ENCODE assay signal across 1 cellular context in genomic region chr7:135170223-135170997, GRCh38.
TF ChIP-seq lines count a peak whose summit lies in the region.

TSS of gene CYREN (minus strand) at chr7:135170707. CDS start at chr7:135168922, 1,785 bp downstream.

TF ChIP-seq in K562, 482 proteins besides CTCF, POLR2A, EP300 and RAD21 (continued from another document):
- TF ChIP-seq, protein P1, sequence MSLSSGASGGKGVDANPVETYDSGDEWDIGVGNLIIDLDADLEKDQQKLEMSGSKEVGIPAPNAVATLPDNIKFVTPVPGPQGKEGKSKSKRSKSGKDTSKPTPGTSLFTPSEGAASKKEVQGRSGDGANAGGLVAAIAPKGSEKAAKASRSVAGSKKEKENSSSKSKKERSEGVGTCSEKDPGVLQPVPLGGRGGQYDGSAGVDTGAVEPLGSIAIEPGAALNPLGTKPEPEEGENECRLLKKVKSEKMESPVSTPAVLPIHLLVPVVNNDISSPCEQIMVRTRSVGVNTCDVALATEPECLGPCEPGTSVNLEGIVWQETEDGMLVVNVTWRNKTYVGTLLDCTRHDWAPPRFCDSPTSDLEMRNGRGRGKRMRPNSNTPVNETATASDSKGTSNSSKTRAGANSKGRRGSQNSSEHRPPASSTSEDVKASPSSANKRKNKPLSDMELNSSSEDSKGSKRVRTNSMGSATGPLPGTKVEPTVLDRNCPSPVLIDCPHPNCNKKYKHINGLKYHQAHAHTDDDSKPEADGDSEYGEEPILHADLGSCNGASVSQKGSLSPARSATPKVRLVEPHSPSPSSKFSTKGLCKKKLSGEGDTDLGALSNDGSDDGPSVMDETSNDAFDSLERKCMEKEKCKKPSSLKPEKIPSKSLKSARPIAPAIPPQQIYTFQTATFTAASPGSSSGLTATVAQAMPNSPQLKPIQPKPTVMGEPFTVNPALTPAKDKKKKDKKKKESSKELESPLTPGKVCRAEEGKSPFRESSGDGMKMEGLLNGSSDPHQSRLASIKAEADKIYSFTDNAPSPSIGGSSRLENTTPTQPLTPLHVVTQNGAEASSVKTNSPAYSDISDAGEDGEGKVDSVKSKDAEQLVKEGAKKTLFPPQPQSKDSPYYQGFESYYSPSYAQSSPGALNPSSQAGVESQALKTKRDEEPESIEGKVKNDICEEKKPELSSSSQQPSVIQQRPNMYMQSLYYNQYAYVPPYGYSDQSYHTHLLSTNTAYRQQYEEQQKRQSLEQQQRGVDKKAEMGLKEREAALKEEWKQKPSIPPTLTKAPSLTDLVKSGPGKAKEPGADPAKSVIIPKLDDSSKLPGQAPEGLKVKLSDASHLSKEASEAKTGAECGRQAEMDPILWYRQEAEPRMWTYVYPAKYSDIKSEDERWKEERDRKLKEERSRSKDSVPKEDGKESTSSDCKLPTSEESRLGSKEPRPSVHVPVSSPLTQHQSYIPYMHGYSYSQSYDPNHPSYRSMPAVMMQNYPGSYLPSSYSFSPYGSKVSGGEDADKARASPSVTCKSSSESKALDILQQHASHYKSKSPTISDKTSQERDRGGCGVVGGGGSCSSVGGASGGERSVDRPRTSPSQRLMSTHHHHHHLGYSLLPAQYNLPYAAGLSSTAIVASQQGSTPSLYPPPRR (CRISPR knock-in tag; IDR thresholded peaks at IDR 0.05; ENCODE audit: borderline replicate concordance), result no peak
- TF ChIP-seq SOX6 (IDR thresholded peaks at IDR 0.05), result peak; percentile 79; the same call in 1 of the 2 replicates
- TF ChIP-seq ZNF232 (CRISPR knock-in tag; IDR thresholded peaks at IDR 0.05), result no peak
- TF ChIP-seq DDX20 (tag; IDR thresholded peaks at IDR 0.05; ENCODE audit: low read depth), result no peak
- TF ChIP-seq ZNF12 (CRISPR knock-in tag; IDR thresholded peaks at IDR 0.05), result peak; percentile 51
- peak; percentile 61; the same call in 1 of the 2 replicates for TF ChIP-seq MTA1 (IDR thresholded peaks at IDR 0.05; ENCODE audit: borderline replicate concordance)
- TF ChIP-seq PCBP2 (IDR thresholded peaks at IDR 0.05; ENCODE audit: low read depth, low read length, poor library complexity, severe bottlenecking), result no peak
- TF ChIP-seq IRF2 (CRISPR knock-in tag; IDR thresholded peaks at IDR 0.05), result no peak
- TF ChIP-seq U2AF1 (optimal IDR thresholded peaks at IDR 0.05; ENCODE audit: low read depth, low read length), result peak; percentile 74
- TF ChIP-seq ZNF224 (CRISPR knock-in tag; IDR thresholded peaks at IDR 0.05), result 0 out of 2 replicates have a peak, but pooled peaks have one; percentile 73
- peak; percentile 95 for TF ChIP-seq OTX1 (CRISPR knock-in tag; IDR thresholded peaks at IDR 0.05)
- TF ChIP-seq ZNF184 (CRISPR knock-in tag; IDR thresholded peaks at IDR 0.05), result no peak
- peak; percentile 98 for TF ChIP-seq FUS (optimal IDR thresholded peaks at IDR 0.05; ENCODE audit: low read depth, low read length)
- TF ChIP-seq BCLAF1 (IDR thresholded peaks at IDR 0.05; ENCODE audit: borderline replicate concordance in 1 of 2, control insufficient read depth in 1 of 2, low read depth in 2 of 2, low read length in 1 of 2), result peak in 1 of 2 experiments; percentile 98; a peak in 2 of 4 replicates
- peak; percentile 99 for TF ChIP-seq ZEB2 (IDR thresholded peaks at IDR 0.05)
- TF ChIP-seq SIRT6 (IDR thresholded peaks at IDR 0.05; ENCODE audit: low read depth, low read length), result no peak
- peak; percentile 68; the same call in 1 of the 2 replicates for TF ChIP-seq LEF1 (IDR thresholded peaks at IDR 0.05)
- TF ChIP-seq POLR2H (tag; IDR thresholded peaks at IDR 0.05; ENCODE audit: low read depth), result peak; percentile 69; the same call in 1 of the 2 replicates
- peak; percentile 62 for TF ChIP-seq RUNX1 (IDR thresholded peaks at IDR 0.05; ENCODE audit: low read depth)
- TF ChIP-seq ETV5 (CRISPR knock-in tag; IDR thresholded peaks at IDR 0.05; ENCODE audit: low read depth), result peak; percentile 99
